Comparison of ENCODE assay signal across 12 cellular contexts in genomic region chr1:162285149-162285561, GRCh38.
A peak's percentile ranks its signal among the peaks of the same experiment; 100 is the strongest.
DNase-seq lines count a peak whose midpoint lies in the region; ATAC-seq and TF ChIP-seq lines count a peak whose summit lies in the region.
"Had no signal": no experiment of that assay in that cellular context is flagged by ENCODE, and none has a peak within 500 bp of the region (broad histone marks: within the 10 kb centered on the region; RNA-seq: fewer than 3 reads in every experiment).

No MANE protein-coding gene starts in this region.

- ATAC-seq in right cardiac atrium = peak; percentile 85 to 86
- peak; percentile 59 to 90 for ATAC-seq in upper lobe of left lung (ENCODE audit: low FRiP score in 2 of 2)
- no peak for ATAC-seq in GM21723 (IDR thresholded peaks at IDR 0.05; ENCODE audit: unreplicated experiment)
- ATAC-seq: stimulated activated naive CD8-positive, alpha-beta T cell treated with anti-CD3 and anti-CD28 coated beads, Interleukin-15, Interleukin-2, amounts not matched to agents 100 U/mL and 50 U/mL, for 24 hours had no signal

- TF ChIP-seq CTCF in Peyer's patch (IDR thresholded peaks at IDR 0.05) (peak in 1 of 6 experiments; percentile 14), upper lobe of left lung (IDR thresholded peaks at IDR 0.05) (no peak), mesothelial cell of epicardium (IDR thresholded peaks at IDR 0.05; ENCODE audit: unreplicated experiment) (no peak)

- 22% methylated on average over 5 of the region's 5 CpGs for WGBS in right cardiac atrium
- 40 to 42% methylated on average over 5 of the region's 5 CpGs for WGBS in upper lobe of left lung, 2 donors

- TF ChIP-seq POLR2A in Peyer's patch (IDR thresholded peaks at IDR 0.05) = no peak
- no peak for TF ChIP-seq POLR2A in upper lobe of left lung (IDR thresholded peaks at IDR 0.05)

- no peak overlapping the region for H3K4me3 Mint-ChIP-seq in mesothelial cell of epicardium

- intact Hi-C loops in right cardiac atrium (cut with DNase I) = no loop called here

- H3K27ac ChIP-seq in Peyer's patch (peak overlapping the region in 1 of 4 donors; percentile 35), right cardiac atrium (ENCODE audit: low read length) (no peak overlapping the region), upper lobe of left lung (no peak overlapping the region)

- H3K27me3 Mint-ChIP-seq in mesothelial cell of epicardium (ENCODE audit: low read depth) = no peaks in the 10 kb centered on the region

- H3K9me3 ChIP-seq in Peyer's patch (no peaks in the 10 kb centered on the region), right cardiac atrium (ENCODE audit: control insufficient read depth, low read length) (no peaks in the 10 kb centered on the region), upper lobe of left lung (no peaks in the 10 kb centered on the region)

- H3K36me3 ChIP-seq in Peyer's patch (no peaks in the 10 kb centered on the region), upper lobe of left lung (no peaks in the 10 kb centered on the region)

- H3K4me3 ChIP-seq in Peyer's patch = no peak overlapping the region
- H3K4me3 ChIP-seq in right cardiac atrium (ENCODE audit: low read length) = no peak overlapping the region
- H3K4me3 ChIP-seq in upper lobe of left lung = no peak overlapping the region

- H3K4me1 Mint-ChIP-seq in mesothelial cell of epicardium = peaks cover 8% of the 10 kb centered on the region

- no peaks in the 10 kb centered on the region for H3K9me3 Mint-ChIP-seq in mesothelial cell of epicardium

- DNase-seq in SIG-M5 treated with dmso at 0.1 percent for 504 hours (lab: John Stamatoyannopoulos, UW; ENCODE audit: unreplicated experiment) = peak; percentile 55
- DNase-seq in SIG-M5 (lab: John Stamatoyannopoulos, UW) = no peak
- DNase-seq in Peyer's patch = peak in 2 of 3 donors; percentile 63 to 70
- DNase-seq in right cardiac atrium = peak; percentile 17 to 54 (median 54)
- DNase-seq in upper lobe of left lung = peak in 1 of 2 donors; percentile 90
- no peak for DNase-seq in mesenteric fat pad (ENCODE audit: low spot score)
- DNase-seq in mesothelial cell of epicardium (ENCODE audit: low spot score in 2 of 2, unreplicated experiment in 2 of 2) = no peak
- DNase-seq: activated CD4-positive, alpha-beta T cell treated with anti-CD3 and anti-CD28 coated beads, Interleukin-2, amount 50 U/mL, for 4 hours; amniotic stem cell; mesenchymal stem cell; stimulated activated naive CD8-positive, alpha-beta T cell treated with anti-CD3 and anti-CD28 coated beads, Interleukin-15, Interleukin-2, amounts not matched to agents 100 U/mL and 50 U/mL, for 24 hours had no signal

- TF ChIP-seq EP300 in upper lobe of left lung (IDR thresholded peaks at IDR 0.05) = no peak

- H3K27ac Mint-ChIP-seq in mesothelial cell of epicardium = no peak overlapping the region

- H3K27me3 ChIP-seq in Peyer's patch = no peaks in the 10 kb centered on the region
- no peaks in the 10 kb centered on the region for H3K27me3 ChIP-seq in right cardiac atrium (ENCODE audit: control insufficient read depth, insufficient read depth)
- H3K27me3 ChIP-seq in upper lobe of left lung = no peaks in the 10 kb centered on the region

- H3K4me1 ChIP-seq in Peyer's patch = peaks cover 0 to 12% (median 0%) of the 10 kb centered on the region in 4 donors
- peaks cover 13% of the 10 kb centered on the region for H3K4me1 ChIP-seq in right cardiac atrium (ENCODE audit: control insufficient read depth, insufficient read depth, low read length)
- peaks cover 0 to 13% (median 4%) of the 10 kb centered on the region in 4 donors for H3K4me1 ChIP-seq in upper lobe of left lung

- H3K36me3 Mint-ChIP-seq in mesothelial cell of epicardium = no peaks in the 10 kb centered on the region

Comparison
In these comparisons a context has a peak if more than half of its experiments do, and no peak if none do; other contexts are left out.
1. DNase-seq: peak in SIG-M5 treated with dmso at 0.1 percent for 504 hours (single experiment), Peyer's patch (2 of 3) and right cardiac atrium (3 of 3); none in SIG-M5 (single experiment), mesenteric fat pad (single experiment) and mesothelial cell of epicardium (0 of 2).